8 cellular contexts compared by ENCODE assay signal in the genomic region with DNA sequence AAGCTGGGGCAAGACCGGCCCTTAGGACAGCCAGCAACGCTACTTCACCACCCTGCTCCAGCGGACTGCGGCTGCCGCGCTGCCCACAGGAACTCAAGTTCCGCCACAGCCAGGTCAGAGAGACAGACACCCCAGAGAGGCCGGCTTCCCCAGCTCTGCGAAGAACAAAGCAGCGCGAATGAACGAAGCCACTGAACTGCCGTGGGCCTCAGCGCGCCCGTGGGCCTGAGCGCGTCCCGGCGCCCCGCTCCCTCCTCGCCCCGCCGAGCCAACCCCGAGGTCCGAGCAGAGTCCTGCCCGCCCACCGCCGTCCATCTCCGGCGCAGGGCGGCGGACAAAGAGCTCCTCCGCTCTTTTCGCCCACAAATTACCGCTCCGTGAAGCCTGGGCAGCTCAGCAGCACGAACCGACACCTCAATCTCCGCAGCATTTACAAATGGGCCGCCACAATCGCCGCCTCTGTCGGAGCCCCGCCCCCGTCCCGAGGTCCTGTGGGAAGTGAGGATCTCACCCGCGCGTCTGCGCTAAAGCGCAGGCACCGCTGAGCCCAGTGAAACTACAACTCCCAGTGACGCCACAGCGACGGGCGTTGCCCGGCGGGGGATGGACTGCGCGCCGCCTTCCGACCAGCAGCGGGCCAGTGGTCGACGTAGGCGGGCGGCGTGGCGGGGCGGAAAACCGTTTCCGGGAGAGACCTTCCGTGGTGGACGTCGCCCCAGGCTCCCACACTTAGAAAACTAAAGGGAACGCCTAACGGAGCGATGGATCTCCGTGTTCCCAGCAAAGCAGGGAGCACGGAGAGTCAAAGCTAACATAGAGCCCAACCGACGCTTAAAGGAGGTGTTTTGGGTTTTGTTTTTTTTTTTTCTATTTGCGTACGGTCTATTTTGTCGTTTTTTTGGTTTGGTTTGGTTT.
A peak's percentile ranks its signal among the peaks of the same experiment; 100 is the strongest.
DNase-seq lines count a peak whose midpoint lies in the region; ATAC-seq, FAIRE-seq and TF ChIP-seq lines count a peak whose summit lies in the region.

No MANE protein-coding gene starts in this region.

- no peaks in the 10 kb centered on the region for H3K27me3 Mint-ChIP-seq in activated CD8-positive, alpha-beta memory T cell treated with anti-CD3 and anti-CD28 coated beads, Interleukin-2, amount 10 ng/mL, durations not matched to agents 7 days and 5 days

- H4K20me1 ChIP-seq in H1 (replicated peaks in 1 of 2; ENCODE audit: control insufficient read depth in 1 of 2, insufficient read depth in 2 of 2, low read length in 2 of 2): peaks cover 0 to 2% of the 10 kb centered on the region in 2 experiments

- ATAC-seq in GM21360 (IDR thresholded peaks at IDR 0.05; ENCODE audit: unreplicated experiment): peak; percentile 91
- peak; percentile 99 for ATAC-seq in activated CD8-positive, alpha-beta memory T cell treated with anti-CD3 and anti-CD28 coated beads, Interleukin-2, amount 10 ng/mL, durations not matched to agents 7 days and 5 days

- peaks cover 3% of the 10 kb centered on the region; the same call in 1 of the 2 replicates for H3K23me2 ChIP-seq in H1 (ENCODE audit: low read depth, low read length)

- H3K4me1 ChIP-seq in H1 (replicated peaks in 1 of 4; ENCODE audit: control insufficient read depth in 3 of 4, insufficient read depth in 4 of 4, low read length in 3 of 4) (peaks cover 0 to 2% (median 2%) of the 10 kb centered on the region in 4 experiments; a peak in 2 of 7 replicates), mesenchymal stem cell (ENCODE audit: control insufficient read depth, insufficient read depth, low read depth, low read length) (peaks cover 1% of the 10 kb centered on the region)

- peak overlapping the region; percentile 99 for H4K5ac ChIP-seq in H1 (ENCODE audit: insufficient read length, low read depth, low read length)

- H3K27ac ChIP-seq in H1 (ENCODE audit: low read depth, low read length) (peak overlapping the region; percentile 81), mesenchymal stem cell (ENCODE audit: low read length, poor library complexity, severe bottlenecking) (peak overlapping the region; percentile 100)

- no peak overlapping the region for H2BK12ac ChIP-seq in H1 (ENCODE audit: low read depth, low read length)
- no peak overlapping the region for H2BK12ac ChIP-seq in mesenchymal stem cell (ENCODE audit: low read length in 2 of 2)

- TF ChIP-seq CTCF in H1 (IDR thresholded peaks at IDR 0.05; ENCODE audit: control extremely low read depth in 1 of 3, insufficient read depth in 1 of 3, low read depth in 1 of 3, low read length in 3 of 3): peak in 1 of 3 experiments; percentile 5; a peak in 1 of 4 replicates

- no peaks in the 10 kb centered on the region for H3K27me3 ChIP-seq in H1 (replicated peaks in 1 of 4; ENCODE audit: control insufficient read depth in 3 of 4, extremely low read depth in 1 of 4, insufficient read depth in 3 of 4, low read length in 3 of 4)
- no peaks in the 10 kb centered on the region for H3K27me3 ChIP-seq in mesenchymal stem cell (ENCODE audit: control insufficient read depth in 1 of 2, insufficient read depth in 1 of 2, low read length in 2 of 2)

- FAIRE-seq in H1 (lab: Jason Lieb, UNC): peak; percentile 48

- H3K4me1 Mint-ChIP-seq in activated CD8-positive, alpha-beta memory T cell treated with anti-CD3 and anti-CD28 coated beads, Interleukin-2, amount 10 ng/mL, durations not matched to agents 7 days and 5 days: peaks cover 29% of the 10 kb centered on the region

- peak; percentile 49 to 76 for TF ChIP-seq POLR2A in H1 (IDR thresholded peaks at IDR 0.05; ENCODE audit: control extremely low read depth in 1 of 2, low read depth in 2 of 2, low read length in 2 of 2)

- WGBS in H1 (ENCODE audit: extremely low coverage in 1 of 2, insufficient coverage in 1 of 2, insufficient read length in 1 of 2, insufficient replicate concordance in 2 of 2, low coverage in 1 of 2, low lambda C conversion rate in 2 of 2, missing lambda C conversion rate in 1 of 2), 2 experiments: 4% methylated on average over 53 of the region's 86 CpGs; no CpG with 5 or more reads in 1 of the 2 experiments
- under 1% methylated on average over 83 of the region's 86 CpGs for WGBS in mesenchymal stem cell

- 0 out of 3 replicates have a peak, but pooled peaks of 1 of the 2 experiments have one; percentile 56 for TF ChIP-seq EP300 in H1 (IDR thresholded peaks at IDR 0.05; ENCODE audit: borderline replicate concordance in 1 of 2, low read depth in 2 of 2, low read length in 2 of 2)

- H2AK5ac ChIP-seq in H1 (ENCODE audit: low read depth, low read length): no peak overlapping the region
- H2AK5ac ChIP-seq in mesenchymal stem cell (ENCODE audit: low read length, severe bottlenecking): no peak overlapping the region

- peak overlapping the region; percentile 98 for H3K27ac Mint-ChIP-seq in activated CD8-positive, alpha-beta memory T cell treated with anti-CD3 and anti-CD28 coated beads, Interleukin-2, amount 10 ng/mL, durations not matched to agents 7 days and 5 days

- H2AFZ ChIP-seq in H1 (ENCODE audit: low read length): 0 out of 2 replicates have a peak overlapping the region, but pooled peaks have one; percentile 37
- peak overlapping the region; percentile 95 for H2AFZ ChIP-seq in mesenchymal stem cell (ENCODE audit: low read depth, low read length)

- H3K9me3 ChIP-seq in H1 (ENCODE audit: insufficient read depth in 2 of 2, low read depth in 1 of 2, low read length in 1 of 2): no peaks in the 10 kb centered on the region
- H3K9me3 ChIP-seq in mesenchymal stem cell (ENCODE audit: control insufficient read depth, low read length): no peaks in the 10 kb centered on the region

- H3K79me2 ChIP-seq in H1 (ENCODE audit: control insufficient read depth in 1 of 2, insufficient read depth in 2 of 2, low read length in 2 of 2): peaks cover 0 to 47% of the 10 kb centered on the region in 2 experiments; a peak in 3 of 4 replicates

- H3K79me1 ChIP-seq in H1 (ENCODE audit: low read depth, low read length): peaks cover 5% of the 10 kb centered on the region; the same call in 1 of the 2 replicates
- peaks cover 6% of the 10 kb centered on the region for H3K79me1 ChIP-seq in mesenchymal stem cell (replicated peaks; ENCODE audit: low read length, poor library complexity, severe bottlenecking)

- peak overlapping the region; percentile 68 for H4K91ac ChIP-seq in H1 (replicated peaks; ENCODE audit: insufficient read length, low read length)
- peak overlapping the region; percentile 84 for H4K91ac ChIP-seq in mesenchymal stem cell (ENCODE audit: low read length)

- H3K9me3 Mint-ChIP-seq in activated CD8-positive, alpha-beta memory T cell treated with anti-CD3 and anti-CD28 coated beads, Interleukin-2, amount 10 ng/mL, durations not matched to agents 7 days and 5 days (ENCODE audit: low read depth): no peaks in the 10 kb centered on the region

- DNase-seq in COR-L47 (lab: John Stamatoyannopoulos, UW): peak; percentile 96
- DNase-seq in HT-29 (ENCODE audit: low spot score): peak; percentile 100
- DNase-seq in NOMO-1 treated with DMSO at 0.1 percent for 48 hours (lab: John Stamatoyannopoulos, UW; ENCODE audit: unreplicated experiment): peak; percentile 95
- peak; percentile 98 for DNase-seq in activated CD8-positive, alpha-beta memory T cell treated with anti-CD3 and anti-CD28 coated beads, Interleukin-2, amount 10 ng/mL, durations not matched to agents 7 days and 5 days
- peak; percentile 92 to 93 for DNase-seq in H1 (ENCODE audit: low read depth in 1 of 2, low spot score in 2 of 2)
- DNase-seq in mesenchymal stem cell: peak; percentile 98
- peak; percentile 86 for DNase-seq in stimulated activated CD8-positive, alpha-beta memory T cell treated with anti-CD3 and anti-CD28 coated beads, Interleukin-12 subunit alpha, Interleukin-12 subunit beta, amount 100 ng/mL, for 24 hours (ENCODE audit: extremely low read depth)

- H2BK120ac ChIP-seq in H1 (replicated peaks; ENCODE audit: low read depth, low read length) (no peak overlapping the region), mesenchymal stem cell (ENCODE audit: low read depth, low read length) (peak overlapping the region; percentile 82)

- peak overlapping the region; percentile 99 for H3K4me3 Mint-ChIP-seq in activated CD8-positive, alpha-beta memory T cell treated with anti-CD3 and anti-CD28 coated beads, Interleukin-2, amount 10 ng/mL, durations not matched to agents 7 days and 5 days

- no peak overlapping the region for H3K4ac ChIP-seq in H1 (replicated peaks; ENCODE audit: insufficient read length, low read depth, low read length)
- H3K4ac ChIP-seq in mesenchymal stem cell (ENCODE audit: low read depth in 1 of 2, low read length in 2 of 2): peak overlapping the region; percentile 84 to 97

- H3K18ac ChIP-seq in H1 (ENCODE audit: extremely low read depth, low read length): peak overlapping the region; percentile 66
- H3K18ac ChIP-seq in mesenchymal stem cell (ENCODE audit: low read depth in 1 of 2, low read length in 2 of 2): peak overlapping the region; percentile 77 to 98

- H3K14ac ChIP-seq in H1 (ENCODE audit: insufficient read length) (no peak overlapping the region), mesenchymal stem cell (ENCODE audit: low read length in 2 of 2) (peak overlapping the region in 1 of 2 experiments; percentile 51)

- H2BK5ac ChIP-seq in H1 (ENCODE audit: low read depth, low read length) (peak overlapping the region; percentile 88), mesenchymal stem cell (ENCODE audit: low read depth, low read length, poor library complexity, severe bottlenecking) (no peak overlapping the region)

- no peak overlapping the region for H2BK20ac ChIP-seq in H1 (ENCODE audit: low read length)

- H4K8ac ChIP-seq in H1 (ENCODE audit: extremely low read depth, insufficient read depth, low read length): peak overlapping the region; percentile 96
- H4K8ac ChIP-seq in mesenchymal stem cell (ENCODE audit: low read length): peak overlapping the region; percentile 97

- no peak overlapping the region for H3K23ac ChIP-seq in H1 (ENCODE audit: insufficient read length)
- H3K23ac ChIP-seq in mesenchymal stem cell (ENCODE audit: low read length in 2 of 2): no peak overlapping the region

- POLR2A ChIA-PET in H1 (lab: Charles Lee; ENCODE audit: partially characterized antibody): interaction anchor here (0.6 to 1.5 kb wide), 11 partner anchors 8 to 175 kb away, joined by 3 to 6 read pairs (median 4); no protein-coding TSS in a partner anchor

- H3K56ac ChIP-seq in H1 (replicated peaks; ENCODE audit: insufficient read length, low read depth, low read length): peak overlapping the region; percentile 92

- no peak overlapping the region for H2BK15ac ChIP-seq in H1 (ENCODE audit: low read length)
- peak overlapping the region; percentile 75 for H2BK15ac ChIP-seq in mesenchymal stem cell (ENCODE audit: low read depth, poor library complexity, severe bottlenecking)

- peak overlapping the region; percentile 69 to 78 for H3K4me2 ChIP-seq in H1 (ENCODE audit: insufficient read depth in 1 of 2, low read depth in 2 of 2, low read length in 2 of 2)
- H3K4me2 ChIP-seq in mesenchymal stem cell (ENCODE audit: low read length, poor library complexity, severe bottlenecking): peak overlapping the region; percentile 77

- H3K36me3 Mint-ChIP-seq in activated CD8-positive, alpha-beta memory T cell treated with anti-CD3 and anti-CD28 coated beads, Interleukin-2, amount 10 ng/mL, durations not matched to agents 7 days and 5 days: peaks cover 6% of the 10 kb centered on the region

- peak overlapping the region; percentile 65 to 86 (median 82) for H3K9ac ChIP-seq in H1 (replicated peaks in 1 of 4; ENCODE audit: extremely low read depth in 1 of 4, low read depth in 3 of 4, low read length in 3 of 4)
- peak overlapping the region; percentile 99 for H3K9ac ChIP-seq in mesenchymal stem cell (ENCODE audit: low read length)

- CTCF ChIA-PET in activated CD8-positive, alpha-beta memory T cell treated with anti-CD3 and anti-CD28 coated beads, Interleukin-2, amount 10 ng/mL, durations not matched to agents 7 days and 5 days (lab: Charles Lee): no interaction called here
- CTCF ChIA-PET in H1 (lab: Charles Lee; ENCODE audit: partially characterized antibody): no interaction called here

- TF ChIP-seq RAD21 in H1 (IDR thresholded peaks at IDR 0.05 in 1 of 2, conservative IDR thresholded peaks at IDR 0.05 in 1 of 2; ENCODE audit: low read depth in 2 of 2, low read length in 2 of 2): peak in 1 of 2 experiments; percentile 7; a peak in 2 of 4 replicates

- H3K36me3 ChIP-seq in H1 (ENCODE audit: control insufficient read depth in 2 of 4, insufficient read depth in 4 of 4, low read length in 3 of 4) (no peaks in the 10 kb centered on the region), mesenchymal stem cell (ENCODE audit: control insufficient read depth in 1 of 2, insufficient read depth in 2 of 2, low read depth in 1 of 2, low read length in 2 of 2) (no peaks in the 10 kb centered on the region)

- H3K4me3 ChIP-seq in H1 (ENCODE audit: extremely low read depth in 1 of 4, insufficient read depth in 2 of 4, low read depth in 3 of 4, low read length in 4 of 4) (peak overlapping the region; percentile 70 to 93 (median 85)), mesenchymal stem cell (ENCODE audit: insufficient read depth in 1 of 2, low read depth in 1 of 2, low read length in 2 of 2) (peak overlapping the region; percentile 88 to 98)

Comparison
In these comparisons a context has a peak if more than half of its experiments do, and no peak if none do; other contexts are left out.
1. Peak in every context shown above with its lines: DNase-seq, ATAC-seq, H3K4me3 ChIP-seq and H3K27ac ChIP-seq.